8 cellular contexts compared by ENCODE assay signal in the genomic region with DNA sequence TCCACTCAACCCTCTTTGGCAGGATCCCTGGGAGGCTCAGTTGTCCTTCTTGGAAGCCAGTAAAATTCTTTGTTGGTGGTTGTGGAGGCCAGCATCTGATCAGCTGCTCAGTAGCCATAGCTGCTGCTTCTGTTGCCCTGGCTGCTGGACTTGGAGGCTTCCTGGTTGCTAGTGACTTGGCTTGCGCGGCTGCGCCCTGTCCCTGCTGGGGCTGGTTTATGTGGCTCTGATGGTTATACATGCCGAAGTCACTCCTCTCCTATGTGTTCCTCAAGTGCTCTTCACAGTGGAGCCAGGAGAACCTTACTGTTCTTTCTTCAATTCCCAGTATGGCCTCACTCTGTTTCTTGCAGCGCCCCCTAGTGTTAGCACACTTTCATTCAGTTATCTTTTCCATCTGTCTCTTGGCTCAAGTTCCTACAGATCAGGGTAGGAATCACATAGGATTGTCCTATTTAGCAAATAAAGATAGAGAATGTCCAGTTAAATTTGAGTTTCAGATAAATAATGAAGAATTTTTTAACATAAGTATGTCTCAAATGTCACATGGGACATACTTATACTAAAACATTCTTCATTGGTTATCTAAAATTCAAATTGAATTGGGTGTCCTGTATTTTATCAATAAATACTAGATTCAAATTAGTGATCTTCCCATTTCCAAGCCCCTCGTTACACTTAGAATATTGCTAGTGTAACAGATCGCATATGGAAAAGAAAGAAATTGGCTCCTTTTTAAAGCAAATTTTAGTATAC.
DNase-seq lines count a peak whose midpoint lies in the region; ATAC-seq and TF ChIP-seq lines count a peak whose summit lies in the region.

No MANE protein-coding gene starts in this region.

- no peak overlapping the region for H2AFZ ChIP-seq in Loucy (ENCODE audit: low read length)

- H3K27me3 ChIP-seq in Caco-2 (replicated peaks; ENCODE audit: control insufficient read depth, insufficient read depth, low read length) (no peaks in the 10 kb centered on the region), Loucy (ENCODE audit: insufficient read depth, low read length, poor library complexity, severe bottlenecking) (no peaks in the 10 kb centered on the region), endodermal cell (ENCODE audit: control insufficient read depth, insufficient read depth, low read length, poor library complexity, severe bottlenecking) (no peaks in the 10 kb centered on the region)

- no peaks in the 10 kb centered on the region for H3F3A ChIP-seq in Loucy (ENCODE audit: low read depth)

- POLR2A ChIA-PET in Caco-2 (lab: Charles Lee), result no interaction called here

- H3K36me3 Mint-ChIP-seq in Caco-2 (ENCODE audit: insufficient read depth, unreplicated experiment), result no peaks in the 10 kb centered on the region
- no peaks in the 10 kb centered on the region for H3K36me3 Mint-ChIP-seq in endodermal cell (ENCODE audit: low read depth)
- peaks cover 4% of the 10 kb centered on the region for H3K36me3 Mint-ChIP-seq in nephron progenitor cell (ENCODE audit: low read depth)

- CTCF ChIA-PET in Caco-2 (lab: Charles Lee), result no interaction called here

- peaks cover 9% of the 10 kb centered on the region for H3K4me1 Mint-ChIP-seq in Caco-2 (ENCODE audit: low read depth, unreplicated experiment)
- H3K4me1 Mint-ChIP-seq in endodermal cell, result peaks cover 29% of the 10 kb centered on the region
- H3K4me1 Mint-ChIP-seq in nephron progenitor cell, result peaks cover 55% of the 10 kb centered on the region

- H3K9ac ChIP-seq in Loucy (ENCODE audit: low read depth, low read length, poor library complexity, severe bottlenecking), result no peak overlapping the region
- no peak overlapping the region for H3K9ac ChIP-seq in endodermal cell (ENCODE audit: extremely low read depth, low read length, poor library complexity, severe bottlenecking)

- ATAC-seq in GM19467 (IDR thresholded peaks at IDR 0.05; ENCODE audit: unreplicated experiment), result peak; percentile 68
- ATAC-seq in GM18520 (IDR thresholded peaks at IDR 0.05; ENCODE audit: unreplicated experiment), result no peak

- no peak overlapping the region for H3K4me3 ChIP-seq in Caco-2 (ENCODE audit: low read depth, low read length)
- no peak overlapping the region for H3K4me3 ChIP-seq in Loucy (ENCODE audit: low read length, poor library complexity, severe bottlenecking)
- no peak overlapping the region for H3K4me3 ChIP-seq in endodermal cell (ENCODE audit: low read length)

- no peak overlapping the region for H3K27ac ChIP-seq in endodermal cell (ENCODE audit: low read depth, low read length)

- H3K79me2 ChIP-seq in Loucy (ENCODE audit: insufficient read depth, low read length), result no peaks in the 10 kb centered on the region

- H3K27me3 Mint-ChIP-seq in Caco-2 (ENCODE audit: insufficient read depth, unreplicated experiment), result no peaks in the 10 kb centered on the region
- peaks cover 4% of the 10 kb centered on the region for H3K27me3 Mint-ChIP-seq in endodermal cell (ENCODE audit: insufficient read depth)
- no peaks in the 10 kb centered on the region for H3K27me3 Mint-ChIP-seq in nephron progenitor cell (ENCODE audit: low read depth, poor library complexity)

- DNase-seq in Caco-2 (peak; percentile 33 to 55), UCSD-AML1 (lab: John Stamatoyannopoulos, UW; ENCODE audit: unreplicated experiment) (peak; percentile 12), endodermal cell (peak; percentile 88), nephron progenitor cell (peak; percentile 21), HK-2 (ENCODE audit: unreplicated experiment) (no peak)

- no peak overlapping the region for H3K4me3 Mint-ChIP-seq in Caco-2 (ENCODE audit: unreplicated experiment)
- no peak overlapping the region for H3K4me3 Mint-ChIP-seq in endodermal cell
- no peak overlapping the region for H3K4me3 Mint-ChIP-seq in nephron progenitor cell

- H3K4me1 ChIP-seq in Caco-2 (peaks cover 21% of the 10 kb centered on the region), Loucy (ENCODE audit: insufficient read depth, low read length, poor library complexity, severe bottlenecking) (no peaks in the 10 kb centered on the region), endodermal cell (ENCODE audit: control insufficient read depth, insufficient read depth, low read length) (peaks cover 10% of the 10 kb centered on the region)

- TF ChIP-seq CTCF in Caco-2 (IDR thresholded peaks at IDR 0.05; ENCODE audit: insufficient read depth in 1 of 2, low read depth in 1 of 2, low read length in 1 of 2, severe bottlenecking in 1 of 2, unreplicated experiment in 1 of 2), result peak; percentile 22 to 53
- peak; percentile 98 for TF ChIP-seq CTCF in Loucy (conservative IDR thresholded peaks at IDR 0.05; ENCODE audit: low read length)
- TF ChIP-seq CTCF in endodermal cell (conservative IDR thresholded peaks at IDR 0.05), result peak; percentile 92
- TF ChIP-seq CTCF in nephron progenitor cell (IDR thresholded peaks at IDR 0.05), result peak; percentile 36

- H4K20me1 ChIP-seq in Loucy (ENCODE audit: insufficient read depth, low read length, poor library complexity, severe bottlenecking), result no peaks in the 10 kb centered on the region

- no peaks in the 10 kb centered on the region for H3K9me2 ChIP-seq in Loucy (replicated peaks; ENCODE audit: low read depth, low read length)

- H3K9me3 Mint-ChIP-seq in Caco-2 (ENCODE audit: unreplicated experiment), result no peaks in the 10 kb centered on the region
- no peaks in the 10 kb centered on the region for H3K9me3 Mint-ChIP-seq in endodermal cell
- peaks cover 3% of the 10 kb centered on the region for H3K9me3 Mint-ChIP-seq in nephron progenitor cell

- H3K27ac Mint-ChIP-seq in Caco-2 (ENCODE audit: unreplicated experiment) (no peak overlapping the region), endodermal cell (no peak overlapping the region), nephron progenitor cell (no peak overlapping the region)

- intact Hi-C loops in Caco-2 (cut with micrococcal nuclease; ENCODE audit: unreplicated experiment), result loop anchor here (1.0 kb wide), 1 partner anchor 160 kb away; no protein-coding TSS in a partner anchor

- WGBS in endodermal cell (ENCODE audit: insufficient coverage in 1 of 2, insufficient read length in 1 of 2), 2 experiments, result 75 to 82% methylated on average over 5 to 7 of the region's 7 CpGs

- H3K36me3 ChIP-seq in Caco-2 (ENCODE audit: control insufficient read depth, insufficient read depth, low read length) (no peaks in the 10 kb centered on the region), Loucy (ENCODE audit: insufficient read depth, low read length) (no peaks in the 10 kb centered on the region), endodermal cell (ENCODE audit: control insufficient read depth, insufficient read depth, low read length) (no peaks in the 10 kb centered on the region)

- H3K4me2 ChIP-seq in Loucy (ENCODE audit: low read depth, low read length, poor library complexity, severe bottlenecking), result no peak overlapping the region

- H3K9me3 ChIP-seq in Caco-2 (no peaks in the 10 kb centered on the region), Loucy (ENCODE audit: insufficient read depth, low read depth, low read length) (no peaks in the 10 kb centered on the region), endodermal cell (ENCODE audit: control insufficient read depth, low read length) (no peaks in the 10 kb centered on the region)

- no TSS peak for BruUV-seq in Caco-2 (replicated peaks; lab: Mats Ljungman, UMichigan)

Comparison
In these comparisons a context has a peak if more than half of its experiments do, and no peak if none do; other contexts are left out.
1. CTCF ChIP-seq: peak in every context shown above with its lines; median percentile 98 in Loucy; 92 in endodermal cell; 38 in Caco-2; 36 in nephron progenitor cell.